8 cellular contexts compared by ENCODE assay signal in genomic region chr4:47486306-47486705, GRCh38. TPM values are rescaled to one million over a fixed set of nuclear protein-coding genes. Genes with fewer than 3 reads are reported as not detected.
A peak's percentile ranks its signal among the peaks of the same experiment; 100 is the strongest.
DNase-seq lines count a peak whose midpoint lies in the region; ATAC-seq and TF ChIP-seq lines count a peak whose summit lies in the region.

No MANE protein-coding gene starts in this region.

- no peaks in the 10 kb centered on the region for H3K9me2 ChIP-seq in Karpas-422 (replicated peaks; ENCODE audit: insufficient read depth, low read length)

- H3K9me3 Mint-ChIP-seq in nephron, result no peaks in the 10 kb centered on the region

- H3K4me3 ChIP-seq in AG09309 (ENCODE audit: control insufficient read depth, low read depth, low read length) (peak overlapping the region; percentile 60), Karpas-422 (ENCODE audit: low read length) (peak overlapping the region; percentile 86), duodenal mucosa (ENCODE audit: low read depth in 1 of 2, low read length in 2 of 2) (peak overlapping the region; percentile 85)

- H3K4me3 Mint-ChIP-seq in nephron, result peak overlapping the region; percentile 90 to 97 (median 94)

- peaks cover 43% of the 10 kb centered on the region for H3K79me2 ChIP-seq in Karpas-422 (ENCODE audit: low read length)

- H3K9ac ChIP-seq in Karpas-422 (ENCODE audit: low read length) (peak overlapping the region; percentile 84), duodenal mucosa (ENCODE audit: low read depth in 1 of 2, low read length in 2 of 2) (peak overlapping the region; percentile 71 to 74)

- H3K27ac ChIP-seq in Karpas-422 (ENCODE audit: low read length), result peak overlapping the region; percentile 87
- peak overlapping the region; percentile 16 for H3K27ac ChIP-seq in duodenal mucosa (ENCODE audit: low read depth, low read length)

- H3K9me3 ChIP-seq in Karpas-422 (ENCODE audit: low read length) (no peaks in the 10 kb centered on the region), duodenal mucosa (ENCODE audit: control insufficient read depth in 1 of 2, low read length in 2 of 2) (peaks cover 0 to 1% of the 10 kb centered on the region in 2 donors)

- H3K4me1 Mint-ChIP-seq in nephron, result peaks cover 17% of the 10 kb centered on the region

- H3K36me3 Mint-ChIP-seq in nephron (ENCODE audit: low read depth), result no peaks in the 10 kb centered on the region

- H3K4me1 ChIP-seq in Karpas-422 (ENCODE audit: low read length), result peaks cover 78% of the 10 kb centered on the region
- peaks cover 8 to 10% of the 10 kb centered on the region in 2 donors for H3K4me1 ChIP-seq in duodenal mucosa (ENCODE audit: control insufficient read depth in 1 of 2, insufficient read depth in 2 of 2, low read length in 2 of 2)

- H3K27me3 Mint-ChIP-seq in nephron (ENCODE audit: low read depth), result no peaks in the 10 kb centered on the region

- no peak for DNase-seq in AG09309 (ENCODE audit: low read depth)
- DNase-seq in Karpas-422, result no peak
- DNase-seq in CD1c-positive myeloid dendritic cell (ENCODE audit: extremely low spot score), result no peak
- DNase-seq in iPS-NIHi7 (ENCODE audit: extremely low spot score), result no peak

- TF ChIP-seq CTCF in AG09309 (IDR thresholded peaks at IDR 0.05; ENCODE audit: control insufficient read depth, insufficient read depth, low read depth, low read length, missing control alignments) (no peak), nephron (IDR thresholded peaks at IDR 0.05; ENCODE audit: unreplicated experiment in 3 of 3) (no peak)

- H3K27ac Mint-ChIP-seq in nephron, result peak overlapping the region; percentile 98 to 99 (median 99)

- ATAC-seq in GM21381 (IDR thresholded peaks at IDR 0.05; ENCODE audit: unreplicated experiment) (no peak), HG02970 (IDR thresholded peaks at IDR 0.05; ENCODE audit: low FRiP score, unreplicated experiment) (no peak)

- peak overlapping the region; percentile 98 for H3K4me2 ChIP-seq in Karpas-422 (ENCODE audit: low read depth, low read length, poor library complexity, severe bottlenecking)

- H3K27me3 ChIP-seq in Karpas-422 (ENCODE audit: low read length), result no peaks in the 10 kb centered on the region
- H3K27me3 ChIP-seq in duodenal mucosa (ENCODE audit: control insufficient read depth in 1 of 2, insufficient read depth in 2 of 2, low read length in 2 of 2), result no peaks in the 10 kb centered on the region

- H4K20me1 ChIP-seq in Karpas-422 (ENCODE audit: insufficient read depth, low read depth, low read length), result no peaks in the 10 kb centered on the region

- H3K36me3 ChIP-seq in Karpas-422 (ENCODE audit: insufficient read depth, low read length) (no peaks in the 10 kb centered on the region), duodenal mucosa (ENCODE audit: control insufficient read depth in 1 of 2, insufficient read depth in 2 of 2, low read length in 2 of 2) (no peaks in the 10 kb centered on the region)

- H2AFZ ChIP-seq in Karpas-422 (ENCODE audit: low read length), result no peak overlapping the region

RNA-seq across cellular contexts. Expression of gene ATP10D, which starts 1.2 kb away (rescaled TPM):
- 18.9 and 27.4 TPM in 2 replicates for total RNA-seq in Karpas-422 (2014; rRNA removed; shearing (Covaris generic); ENCODE audit: low replicate concordance)

RNA-seq across cellular contexts. Expression of gene COMMD8, which starts 22.8 kb away (rescaled TPM):
- total RNA-seq in Karpas-422 (2014; rRNA removed; shearing (Covaris generic); ENCODE audit: low replicate concordance), result 25.4 and 94.5 TPM in 2 replicates
